In the genomic region with DNA sequence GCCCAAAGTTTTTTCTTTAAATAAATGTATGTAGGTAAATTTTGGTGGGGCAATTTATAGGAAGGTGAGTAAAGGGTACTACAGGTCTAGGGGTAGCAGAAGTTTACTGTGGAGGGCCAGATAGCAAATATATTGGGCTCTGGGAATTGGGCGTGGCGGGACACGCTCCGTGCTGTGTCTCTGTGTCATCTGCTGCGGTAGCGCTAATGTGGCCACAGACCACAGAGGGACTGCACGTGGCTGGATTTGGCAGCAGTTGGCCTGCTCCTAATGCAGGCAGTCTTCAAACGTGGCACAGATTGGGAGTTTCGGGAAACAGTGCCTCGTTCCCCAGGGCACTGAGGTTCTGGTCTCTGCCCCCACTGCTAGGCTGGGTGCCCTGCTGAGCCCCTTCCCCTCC, we compare ENCODE assay signal across 31 cellular contexts.
"Had no signal": no experiment of that assay in that cellular context is flagged by ENCODE, and none has a peak within 500 bp of the region (broad histone marks: within the 10 kb centered on the region; RNA-seq: fewer than 3 reads in every experiment).

No MANE protein-coding gene starts in this region.

- H3K4me1 Mint-ChIP-seq: activated naive CD4-positive, alpha-beta T cell treated with anti-CD3 and anti-CD28 coated beads, Interleukin-2, amount 50 U/mL, for 24 hours; activated naive CD8-positive, alpha-beta T cell treated with anti-CD3 and anti-CD28 coated beads, Interleukin-2, amount 10 ng/mL, durations not matched to agents 7 days and 5 days had no signal

- H3K27me3 ChIP-seq: body of pancreas, breast epithelium, Peyer's patch had no signal

- H3K36me3 Mint-ChIP-seq: activated naive CD4-positive, alpha-beta T cell treated with anti-CD3 and anti-CD28 coated beads, Interleukin-2, amount 50 U/mL, for 24 hours had no signal

- H3K27me3 Mint-ChIP-seq: activated CD8-positive, alpha-beta T cell treated with anti-CD3 and anti-CD28 coated beads for 36 hours; activated naive CD4-positive, alpha-beta T cell treated with anti-CD3 and anti-CD28 coated beads, Interleukin-2, amount 50 U/mL, for 24 hours; activated naive CD8-positive, alpha-beta T cell treated with anti-CD3 and anti-CD28 coated beads, Interleukin-2, amount 10 ng/mL, durations not matched to agents 7 days and 5 days; activated T-cell treated with anti-CD3 and anti-CD28 coated beads, Interleukin-2, amount 50 U/mL, for 24 hours had no signal

- DNase-seq: activated CD4-positive, alpha-beta T cell treated with anti-CD3 and anti-CD28 coated beads for 1 hour; activated CD4-positive, alpha-beta T cell treated with anti-CD3 and anti-CD28 coated beads for 48 hours; activated CD4-positive, alpha-beta T cell treated with anti-CD3 and anti-CD28 coated beads, Interleukin-2, amount 50 U/mL, for 4 hours; activated CD4-positive, CD25-positive, alpha-beta regulatory T cell; activated CD8-positive, alpha-beta T cell treated with anti-CD3 and anti-CD28 coated beads for 36 hours; activated gamma-delta T cell; activated naive CD4-positive, alpha-beta T cell treated with Interleukin-2 at 50 U/mL for 16 hours; activated naive CD8-positive, alpha-beta T cell treated with anti-CD3 and anti-CD28 coated beads, Interleukin-2, amount 10 ng/mL, durations not matched to agents 7 days and 5 days; activated T-cell treated with anti-CD3 and anti-CD28 coated beads, Interleukin-2, amount 50 U/mL, for 24 hours; central memory CD4-positive, alpha-beta T cell; NCI-H1417; NCI-H146; NCI-H187; NCI-H2029 treated with DMSO at 0.1 percent for 48 hours; NCI-H2107; NCI-H2171; NCI-H510A; NCI-H526; NCI-H748 treated with DMSO at 0.1 percent for 48 hours; NK-92 treated with Interleukin-12 subunit alpha and Interleukin-12 subunit beta, amount 100 ng/mL, for 24 hours; PC-3; Peyer's patch; Right ventricle myocardium superior; RPMI8226; SW 1271; T1000; WERI-Rb-1 had no signal

- H3K9me3 Mint-ChIP-seq: activated CD8-positive, alpha-beta T cell treated with anti-CD3 and anti-CD28 coated beads for 36 hours; activated naive CD4-positive, alpha-beta T cell treated with anti-CD3 and anti-CD28 coated beads, Interleukin-2, amount 50 U/mL, for 24 hours; activated naive CD8-positive, alpha-beta T cell treated with anti-CD3 and anti-CD28 coated beads, Interleukin-2, amount 10 ng/mL, durations not matched to agents 7 days and 5 days; activated T-cell treated with anti-CD3 and anti-CD28 coated beads, Interleukin-2, amount 50 U/mL, for 24 hours; activated T-helper 2 cell treated with anti-CD3 and anti-CD28 coated beads, Interferon-gamma antibody, Interleukin-2, Interleukin-4, amounts not matched to agents 10 μg/mL and 5 μg/mL and 100 μg/mL, durations not matched to agents 14 hours and 24 hours and 36 hours had no signal

- ATAC-seq: activated CD8-positive, alpha-beta T cell treated with anti-CD3 and anti-CD28 coated beads for 36 hours; body of pancreas; PC-3 had no signal

- H3K9me3 ChIP-seq: body of pancreas, breast epithelium, Peyer's patch had no signal

- H3K4me3 ChIP-seq: body of pancreas, breast epithelium, Peyer's patch had no signal

- H3K27ac ChIP-seq: body of pancreas, breast epithelium, Peyer's patch, WERI-Rb-1 had no signal

- H3K4me3 Mint-ChIP-seq: activated CD8-positive, alpha-beta T cell treated with anti-CD3 and anti-CD28 coated beads for 36 hours; activated naive CD4-positive, alpha-beta T cell treated with anti-CD3 and anti-CD28 coated beads, Interleukin-2, amount 50 U/mL, for 24 hours; activated naive CD8-positive, alpha-beta T cell treated with anti-CD3 and anti-CD28 coated beads, Interleukin-2, amount 10 ng/mL, durations not matched to agents 7 days and 5 days; activated T-cell treated with anti-CD3 and anti-CD28 coated beads, Interleukin-2, amount 50 U/mL, for 24 hours had no signal

- H3K4me1 ChIP-seq: body of pancreas, breast epithelium, Peyer's patch had no signal

- H3K27ac Mint-ChIP-seq: activated CD8-positive, alpha-beta T cell treated with anti-CD3 and anti-CD28 coated beads for 36 hours; activated naive CD4-positive, alpha-beta T cell treated with anti-CD3 and anti-CD28 coated beads, Interleukin-2, amount 50 U/mL, for 24 hours; activated naive CD8-positive, alpha-beta T cell treated with anti-CD3 and anti-CD28 coated beads, Interleukin-2, amount 10 ng/mL, durations not matched to agents 7 days and 5 days; activated T-cell treated with anti-CD3 and anti-CD28 coated beads, Interleukin-2, amount 50 U/mL, for 24 hours; activated T-helper 2 cell treated with anti-CD3 and anti-CD28 coated beads, Interferon-gamma antibody, Interleukin-2, Interleukin-4, amounts not matched to agents 10 μg/mL and 5 μg/mL and 100 μg/mL, durations not matched to agents 14 hours and 24 hours and 36 hours had no signal
